10 cellular contexts compared by ENCODE assay signal in genomic region chr5:55421074-55421529, GRCh38.
DNase-seq lines count a peak whose midpoint lies in the region; ATAC-seq lines count a peak whose summit lies in the region.
"Had no signal": no experiment of that assay in that cellular context is flagged by ENCODE, and none has a peak within 500 bp of the region (broad histone marks: within the 10 kb centered on the region; RNA-seq: fewer than 3 reads in every experiment).

No MANE protein-coding gene starts in this region.

- H3K36me3 ChIP-seq in neuronal stem cell (replicated peaks in 1 of 2; ENCODE audit: control insufficient read depth in 2 of 2, insufficient read depth in 2 of 2, low read length in 2 of 2): peaks cover 18 to 93% of the 10 kb centered on the region in 2 donors

- WGBS in neuronal stem cell (ENCODE audit: extremely low coverage in 2 of 2, insufficient read length in 2 of 2, insufficient replicate concordance in 1 of 2), 2 donors: no CpG with 5 or more reads among the region's 4 CpGs

- no peaks in the 10 kb centered on the region for H3K9me3 Mint-ChIP-seq in activated naive CD8-positive, alpha-beta T cell (ENCODE audit: low read depth)
- H3K9me3 Mint-ChIP-seq in activated naive CD8-positive, alpha-beta T cell treated with anti-CD3 and anti-CD28 coated beads for 36 hours: no peaks in the 10 kb centered on the region
- no peaks in the 10 kb centered on the region for H3K9me3 Mint-ChIP-seq in activated T-helper 2 cell treated with anti-CD3 and anti-CD28 coated beads, Interferon-gamma antibody, Interleukin-2, Interleukin-4, amounts not matched to agents 10 μg/mL and 5 μg/mL and 100 μg/mL, durations not matched to agents 14 hours and 24 hours and 36 hours
- no peaks in the 10 kb centered on the region for H3K9me3 Mint-ChIP-seq in stimulated activated naive B cell treated with anti-CD40 and anti-IgM and Interleukin-4, amounts not matched to agents 10 μg/mL and 1 μg/mL and 100 μg/mL, for 72 hours

- no peak overlapping the region for H3K14ac ChIP-seq in neuronal stem cell (ENCODE audit: low read length)

- H3K79me1 ChIP-seq in neuronal stem cell (ENCODE audit: low read depth, low read length): peaks cover 2% of the 10 kb centered on the region

- peak overlapping the region; percentile 74 for H3K27ac Mint-ChIP-seq in activated naive CD8-positive, alpha-beta T cell
- no peak overlapping the region for H3K27ac Mint-ChIP-seq in activated naive CD8-positive, alpha-beta T cell treated with anti-CD3 and anti-CD28 coated beads for 36 hours
- H3K27ac Mint-ChIP-seq in activated T-helper 2 cell treated with anti-CD3 and anti-CD28 coated beads, Interferon-gamma antibody, Interleukin-2, Interleukin-4, amounts not matched to agents 10 μg/mL and 5 μg/mL and 100 μg/mL, durations not matched to agents 14 hours and 24 hours and 36 hours: peak overlapping the region; percentile 65
- H3K27ac Mint-ChIP-seq in stimulated activated naive B cell treated with anti-CD40 and anti-IgM and Interleukin-4, amounts not matched to agents 10 μg/mL and 1 μg/mL and 100 μg/mL, for 72 hours: no peak overlapping the region

- H2BK120ac ChIP-seq in neuronal stem cell (ENCODE audit: low read depth, low read length): no peak overlapping the region

- H4K8ac ChIP-seq in neuronal stem cell (ENCODE audit: low read depth, low read length): no peak overlapping the region

- ATAC-seq in HG02938 (IDR thresholded peaks at IDR 0.05; ENCODE audit: unreplicated experiment): peak; percentile 90
- ATAC-seq in stimulated activated naive B cell treated with anti-CD40 and anti-IgM and Interleukin-4, amounts not matched to agents 10 μg/mL and 1 μg/mL and 100 μg/mL, for 72 hours (replicated peaks): peak; percentile 98 to 99
- ATAC-seq: left ventricle myocardium superior had no signal

- no peak overlapping the region for H3K4ac ChIP-seq in neuronal stem cell (ENCODE audit: low read length)

- intact Hi-C loops in activated T-helper 2 cell treated with anti-CD3 and anti-CD28 coated beads, Interferon-gamma antibody, Interleukin-2, Interleukin-4, amounts not matched to agents 10 μg/mL and 5 μg/mL and 100 μg/mL, durations not matched to agents 14 hours and 24 hours and 36 hours (cut with micrococcal nuclease): loop anchor here (1.0 to 5.0 kb wide), 5 partner anchors 18 to 271 kb away; partner anchors contain the start of gene PLPP1

- H3K4me1 ChIP-seq in neuronal stem cell (ENCODE audit: control insufficient read depth in 2 of 2, insufficient read depth in 1 of 2, low read depth in 1 of 2, low read length in 2 of 2): peaks cover 2 to 4% of the 10 kb centered on the region in 2 donors

- H3K4me3 ChIP-seq in neuronal stem cell (ENCODE audit: low read length in 2 of 2): no peak overlapping the region

- H3K18ac ChIP-seq in neuronal stem cell (ENCODE audit: low read length): no peak overlapping the region

- H4K91ac ChIP-seq in neuronal stem cell (ENCODE audit: low read depth, low read length, poor library complexity): no peak overlapping the region

- no peaks in the 10 kb centered on the region for H3K27me3 ChIP-seq in neuronal stem cell (ENCODE audit: control insufficient read depth in 3 of 3, insufficient read depth in 3 of 3, low read depth in 1 of 3, low read length in 3 of 3)

- H3K36me3 Mint-ChIP-seq in activated naive CD8-positive, alpha-beta T cell: peaks cover 21% of the 10 kb centered on the region
- H3K36me3 Mint-ChIP-seq in activated naive CD8-positive, alpha-beta T cell treated with anti-CD3 and anti-CD28 coated beads for 36 hours: peaks cover 41% of the 10 kb centered on the region
- peaks cover 73% of the 10 kb centered on the region for H3K36me3 Mint-ChIP-seq in activated T-helper 2 cell treated with anti-CD3 and anti-CD28 coated beads, Interferon-gamma antibody, Interleukin-2, Interleukin-4, amounts not matched to agents 10 μg/mL and 5 μg/mL and 100 μg/mL, durations not matched to agents 14 hours and 24 hours and 36 hours (ENCODE audit: low read depth)
- H3K36me3 Mint-ChIP-seq in stimulated activated naive B cell treated with anti-CD40 and anti-IgM and Interleukin-4, amounts not matched to agents 10 μg/mL and 1 μg/mL and 100 μg/mL, for 72 hours: peaks cover 39 to 56% of the 10 kb centered on the region in 2 donors

- H3K9ac ChIP-seq in neuronal stem cell (ENCODE audit: low read depth, low read length, poor library complexity): no peak overlapping the region

- H3K9me3 ChIP-seq in neuronal stem cell (replicated peaks in 1 of 2; ENCODE audit: control insufficient read depth in 2 of 2, insufficient read depth in 1 of 2, low read depth in 1 of 2, low read length in 2 of 2): peaks cover 0 to 6% of the 10 kb centered on the region in 2 donors

- H3K27me3 Mint-ChIP-seq in activated naive CD8-positive, alpha-beta T cell: no peaks in the 10 kb centered on the region
- no peaks in the 10 kb centered on the region for H3K27me3 Mint-ChIP-seq in activated naive CD8-positive, alpha-beta T cell treated with anti-CD3 and anti-CD28 coated beads for 36 hours
- no peaks in the 10 kb centered on the region for H3K27me3 Mint-ChIP-seq in activated T-helper 2 cell treated with anti-CD3 and anti-CD28 coated beads, Interferon-gamma antibody, Interleukin-2, Interleukin-4, amounts not matched to agents 10 μg/mL and 5 μg/mL and 100 μg/mL, durations not matched to agents 14 hours and 24 hours and 36 hours (ENCODE audit: low read depth)
- no peaks in the 10 kb centered on the region for H3K27me3 Mint-ChIP-seq in stimulated activated naive B cell treated with anti-CD40 and anti-IgM and Interleukin-4, amounts not matched to agents 10 μg/mL and 1 μg/mL and 100 μg/mL, for 72 hours

- no peak overlapping the region for H2AFZ ChIP-seq in neuronal stem cell (ENCODE audit: low read length)

- no peak overlapping the region for H3K4me3 Mint-ChIP-seq in activated naive CD8-positive, alpha-beta T cell
- H3K4me3 Mint-ChIP-seq in activated naive CD8-positive, alpha-beta T cell treated with anti-CD3 and anti-CD28 coated beads for 36 hours: no peak overlapping the region
- no peak overlapping the region for H3K4me3 Mint-ChIP-seq in activated T-helper 2 cell treated with anti-CD3 and anti-CD28 coated beads, Interferon-gamma antibody, Interleukin-2, Interleukin-4, amounts not matched to agents 10 μg/mL and 5 μg/mL and 100 μg/mL, durations not matched to agents 14 hours and 24 hours and 36 hours (ENCODE audit: low read depth)
- no peak overlapping the region for H3K4me3 Mint-ChIP-seq in stimulated activated naive B cell treated with anti-CD40 and anti-IgM and Interleukin-4, amounts not matched to agents 10 μg/mL and 1 μg/mL and 100 μg/mL, for 72 hours

- H3K4me1 Mint-ChIP-seq in activated naive CD8-positive, alpha-beta T cell (ENCODE audit: low read depth): peaks cover 30% of the 10 kb centered on the region
- peaks cover 4% of the 10 kb centered on the region for H3K4me1 Mint-ChIP-seq in activated naive CD8-positive, alpha-beta T cell treated with anti-CD3 and anti-CD28 coated beads for 36 hours
- H3K4me1 Mint-ChIP-seq in activated T-helper 2 cell treated with anti-CD3 and anti-CD28 coated beads, Interferon-gamma antibody, Interleukin-2, Interleukin-4, amounts not matched to agents 10 μg/mL and 5 μg/mL and 100 μg/mL, durations not matched to agents 14 hours and 24 hours and 36 hours (ENCODE audit: low read depth): peaks cover 27% of the 10 kb centered on the region
- peaks cover 3 to 12% of the 10 kb centered on the region in 2 donors for H3K4me1 Mint-ChIP-seq in stimulated activated naive B cell treated with anti-CD40 and anti-IgM and Interleukin-4, amounts not matched to agents 10 μg/mL and 1 μg/mL and 100 μg/mL, for 72 hours

- H3K4me2 ChIP-seq in neuronal stem cell (ENCODE audit: insufficient read depth, low read length, poor library complexity, severe bottlenecking): no peak overlapping the region

- H3K27ac ChIP-seq in neuronal stem cell (replicated peaks; ENCODE audit: low read length): no peak overlapping the region
- H3K27ac ChIP-seq: C4-2B had no signal

- H2BK12ac ChIP-seq in neuronal stem cell (ENCODE audit: low read length): no peak overlapping the region

- no peak for DNase-seq in activated naive CD8-positive, alpha-beta T cell treated with anti-CD3 and anti-CD28 coated beads for 36 hours
- DNase-seq in activated T-helper 2 cell treated with anti-CD3 and anti-CD28 coated beads, Interferon-gamma antibody, Interleukin-2, Interleukin-4, amounts not matched to agents 10 μg/mL and 5 μg/mL and 100 μg/mL, durations not matched to agents 14 hours and 24 hours and 36 hours (ENCODE audit: low spot score): no peak
- DNase-seq in stimulated activated naive B cell treated with anti-CD40 and anti-IgM and Interleukin-4, amounts not matched to agents 10 μg/mL and 1 μg/mL and 100 μg/mL, for 72 hours: no peak
- no peak for DNase-seq in neuronal stem cell (ENCODE audit: low spot score)
- no peak for DNase-seq in AG20443 (ENCODE audit: low spot score)
- no peak for DNase-seq in NCI-H226
- DNase-seq: left ventricle myocardium superior had no signal

- no peak overlapping the region for H2BK5ac ChIP-seq in neuronal stem cell (ENCODE audit: low read length)

- no peak overlapping the region for H2AK5ac ChIP-seq in neuronal stem cell (ENCODE audit: low read depth, low read length)

- H3K23ac ChIP-seq in neuronal stem cell (ENCODE audit: low read depth, low read length, poor library complexity): no peak overlapping the region

- H2BK15ac ChIP-seq in neuronal stem cell (ENCODE audit: low read length): no peak overlapping the region

Comparison
In these comparisons a context has a peak if more than half of its experiments do, and no peak if none do; other contexts are left out.
1. H3K27ac Mint-ChIP-seq: peak in activated naive CD8-positive, alpha-beta T cell (single experiment) and activated T-helper 2 cell treated with anti-CD3 and anti-CD28 coated beads, Interferon-gamma antibody, Interleukin-2, Interleukin-4, amounts not matched to agents 10 μg/mL and 5 μg/mL and 100 μg/mL, durations not matched to agents 14 hours and 24 hours and 36 hours (single experiment); none in activated naive CD8-positive, alpha-beta T cell treated with anti-CD3 and anti-CD28 coated beads for 36 hours (single experiment) and stimulated activated naive B cell treated with anti-CD40 and anti-IgM and Interleukin-4, amounts not matched to agents 10 μg/mL and 1 μg/mL and 100 μg/mL, for 72 hours (single experiment).